Comparison of ENCODE assay signal across 23 cellular contexts in the genomic region with DNA sequence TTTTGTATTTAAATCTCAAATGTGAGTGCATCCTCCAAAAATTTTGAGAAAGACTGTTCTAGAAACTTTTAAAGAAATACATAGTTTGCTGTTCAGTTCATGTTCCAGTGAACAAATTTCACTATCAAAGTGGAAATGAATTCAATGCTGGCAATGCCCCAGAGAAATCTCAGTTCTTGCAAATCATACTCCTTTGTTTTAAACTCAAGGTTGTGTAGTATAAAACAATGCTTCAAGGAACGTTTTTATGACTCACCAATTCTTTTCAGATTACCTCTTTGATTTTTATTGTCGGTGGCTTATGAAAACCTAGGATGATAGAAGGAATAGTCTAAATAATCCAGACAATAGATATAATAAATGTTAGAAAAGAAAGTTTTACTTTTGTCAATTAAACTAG. TPM values are rescaled to one million over a fixed set of nuclear protein-coding genes. Genes with fewer than 3 reads are reported as not detected.
"Had no signal": no experiment of that assay in that cellular context is flagged by ENCODE, and none has a peak within 500 bp of the region (broad histone marks: within the 10 kb centered on the region; RNA-seq: fewer than 3 reads in every experiment).

No MANE protein-coding gene starts in this region.

- H3K4me1 Mint-ChIP-seq: activated CD4-positive, alpha-beta T cell treated with anti-CD3 and anti-CD28 coated beads, Interleukin-2, amount 10 ng/mL, durations not matched to agents 24 days and 14 days; endodermal cell; immature natural killer cell had no signal

- DNase-seq: activated CD4-positive, alpha-beta T cell treated with anti-CD3 and anti-CD28 coated beads, Interleukin-2, amount 10 ng/mL, durations not matched to agents 24 days and 14 days; activated CD8-positive, alpha-beta memory T cell treated with anti-CD3 and anti-CD28 coated beads, Interleukin-2, amount 50 U/mL, for 48 hours; activated gamma-delta T cell; activated T-cell treated with anti-CD3 and anti-CD28 coated beads, Interleukin-2, amount 50 U/mL, for 72 hours; anterior cingulate cortex; dorsolateral prefrontal cortex; endodermal cell; head of caudate nucleus; immature natural killer cell; lower lobe of right lung; midbrain; stimulated activated naive CD8-positive, alpha-beta T cell treated with anti-CD3 and anti-CD28 coated beads, Interleukin-15, Interleukin-2, amounts not matched to agents 100 U/mL and 50 U/mL, for 24 hours; SW 1271 had no signal

- H3K4me1 ChIP-seq: lower lobe of right lung, prostate gland had no signal

- H3K27ac Mint-ChIP-seq: activated CD4-positive, alpha-beta T cell treated with anti-CD3 and anti-CD28 coated beads, Interleukin-2, amount 10 ng/mL, durations not matched to agents 24 days and 14 days; activated naive CD4-positive, alpha-beta T cell treated with anti-CD3 and anti-CD28 coated beads, Interleukin-2, amount 50 U/mL, for 72 hours; activated T-cell treated with anti-CD3 and anti-CD28 coated beads, Interleukin-2, amount 50 U/mL, for 72 hours; endodermal cell; immature natural killer cell; type B pancreatic cell; WTC11 had no signal

- H3K27me3 Mint-ChIP-seq: type B pancreatic cell had no signal

- FAIRE-seq: TTC549 had no signal

- H3K36me3 ChIP-seq: prostate gland had no signal

- H3K27me3 ChIP-seq: dorsolateral prefrontal cortex had no signal

- H3K4me3 Mint-ChIP-seq: activated CD4-positive, alpha-beta T cell treated with anti-CD3 and anti-CD28 coated beads, Interleukin-2, amount 10 ng/mL, durations not matched to agents 24 days and 14 days; activated T-cell treated with anti-CD3 and anti-CD28 coated beads, Interleukin-2, amount 50 U/mL, for 72 hours; endodermal cell; immature natural killer cell; type B pancreatic cell; WTC11 had no signal

- H3K27ac ChIP-seq: dorsolateral prefrontal cortex, lower lobe of right lung, prostate gland had no signal

- H3K9me3 ChIP-seq: prostate gland had no signal

- ATAC-seq: activated naive CD4-positive, alpha-beta T cell treated with anti-CD3 and anti-CD28 coated beads, Interleukin-2, amount 50 U/mL, for 72 hours; activated T-cell treated with anti-CD3 and anti-CD28 coated beads, Interleukin-2, amount 50 U/mL, for 72 hours; esophagus mucosa; lower lobe of right lung; sciatic nerve; stimulated activated naive CD8-positive, alpha-beta T cell treated with anti-CD3 and anti-CD28 coated beads, Interleukin-15, Interleukin-2, amounts not matched to agents 100 U/mL and 50 U/mL, for 24 hours; WTC11 had no signal

- H3K36me3 Mint-ChIP-seq: activated naive CD4-positive, alpha-beta T cell treated with anti-CD3 and anti-CD28 coated beads, Interleukin-2, amount 50 U/mL, for 72 hours; immature natural killer cell had no signal

- H3K4me3 ChIP-seq: dorsolateral prefrontal cortex, lower lobe of right lung, prostate gland had no signal

RNA-seq across cellular contexts. Expression of a gene that starts 40.0 kb away (rescaled TPM):
- total RNA-seq: activated CD4-positive, alpha-beta T cell treated with anti-CD3 and anti-CD28 coated beads, Interleukin-2, amount 10 ng/mL, durations not matched to agents 24 days and 14 days; activated naive CD4-positive, alpha-beta T cell treated with anti-CD3 and anti-CD28 coated beads, Interleukin-2, amount 50 U/mL, for 72 hours; activated T-cell treated with anti-CD3 and anti-CD28 coated beads, Interleukin-2, amount 50 U/mL, for 72 hours; myocyte had no signal
- polyA plus RNA-seq: immature natural killer cell, neural cell had no signal

RNA-seq across cellular contexts. Expression of a gene that starts 47.5 kb away (rescaled TPM):
- total RNA-seq: activated CD4-positive, alpha-beta T cell treated with anti-CD3 and anti-CD28 coated beads, Interleukin-2, amount 10 ng/mL, durations not matched to agents 24 days and 14 days; activated naive CD4-positive, alpha-beta T cell treated with anti-CD3 and anti-CD28 coated beads, Interleukin-2, amount 50 U/mL, for 72 hours; activated T-cell treated with anti-CD3 and anti-CD28 coated beads, Interleukin-2, amount 50 U/mL, for 72 hours; T-helper 2 cell treated with Interferon-gamma antibody and Interleukin-4, amounts not matched to agents 100 ng/mL and 5 ng/mL, for 36 hours had no signal
- polyA plus RNA-seq: immature natural killer cell had no signal
